ENCODE assay signal across 12 cellular contexts in genomic region chr17:81542431-81543338, GRCh38. TPM values are rescaled to one million over a fixed set of nuclear protein-coding genes. Genes with fewer than 3 reads are reported as not detected.
DNase-seq lines count a peak whose midpoint lies in the region; ATAC-seq, FAIRE-seq and TF ChIP-seq lines count a peak whose summit lies in the region.
"Had no signal": no experiment of that assay in that cellular context is flagged by ENCODE, and none has a peak within 500 bp of the region (broad histone marks: within the 10 kb centered on the region; RNA-seq: fewer than 3 reads in every experiment).

No MANE protein-coding gene starts in this region.

- H3K27ac ChIP-seq in Panc1 (ENCODE audit: low read length) (0 out of 2 replicates have a peak overlapping the region, but pooled peaks have one; percentile 44), kidney (ENCODE audit: low read depth in 2 of 2, low read length in 2 of 2) (no peak overlapping the region)

- no peak for FAIRE-seq in kidney (lab: Jason Lieb, UNC)
- FAIRE-seq: A549 had no signal

- intact Hi-C loops in cardiac septum (cut with DNase I) = no loop called here
- intact Hi-C loops in left cardiac atrium (cut with DNase I) = no loop called here
- intact Hi-C loops in Panc1 (cut with micrococcal nuclease; ENCODE audit: unreplicated experiment) = no loop called here
- intact Hi-C loops in kidney (cut with DNase I) = no loop called here

- no peaks in the 10 kb centered on the region for H3K27me3 ChIP-seq in Panc1 (ENCODE audit: control insufficient read depth, insufficient read depth, low read length)

- ATAC-seq in left cardiac atrium (no peak), Panc1 (no peak), GM18867 (IDR thresholded peaks at IDR 0.05; ENCODE audit: unreplicated experiment) (no peak), HG03460 (IDR thresholded peaks at IDR 0.05; ENCODE audit: unreplicated experiment) (no peak)
- ATAC-seq: A549 had no signal

- H3K36me3 ChIP-seq in Panc1 (ENCODE audit: control insufficient read depth, insufficient read depth, low read length) (peaks cover 9% of the 10 kb centered on the region), kidney (ENCODE audit: control insufficient read depth in 1 of 2, insufficient read depth in 2 of 2, low read length in 2 of 2) (peaks cover 8 to 11% of the 10 kb centered on the region in 2 donors)

- POLR2A ChIA-PET in Panc1 (lab: Charles Lee) = no interaction called here

- H3K9ac ChIP-seq in kidney (ENCODE audit: low read length in 2 of 2) = no peak overlapping the region

- TF ChIP-seq CTCF in Panc1 (IDR thresholded peaks at IDR 0.05) = no peak
- TF ChIP-seq CTCF in kidney (IDR thresholded peaks at IDR 0.05; ENCODE audit: borderline replicate concordance, extremely low read depth, insufficient read depth) = no peak

- H3K9me3 ChIP-seq in Panc1 (ENCODE audit: control insufficient read depth, insufficient read depth, low read depth, low read length) (no peaks in the 10 kb centered on the region), kidney (ENCODE audit: control insufficient read depth in 1 of 2, low read length in 2 of 2) (no peaks in the 10 kb centered on the region)
- H3K9me3 ChIP-seq: A549 had no signal

- H3K4me1 Mint-ChIP-seq in T-helper 2 cell treated with Interferon-gamma antibody and Interleukin-4, amounts not matched to agents 5 μg/mL and 100 μg/mL, for 36 hours (ENCODE audit: low read depth) = no peaks in the 10 kb centered on the region

- in situ Hi-C loops in Panc1 (cut with HindIII; ENCODE audit: low pct_unique_long_range_greater_than_20kb, low sequenced_read_pairs) = no loop called here

- no peaks in the 10 kb centered on the region for H3K9me3 Mint-ChIP-seq in T-helper 2 cell treated with Interferon-gamma antibody and Interleukin-4, amounts not matched to agents 5 μg/mL and 100 μg/mL, for 36 hours

- H3K36me3 Mint-ChIP-seq in T-helper 2 cell treated with Interferon-gamma antibody and Interleukin-4, amounts not matched to agents 5 μg/mL and 100 μg/mL, for 36 hours (ENCODE audit: low read depth) = peaks cover 6% of the 10 kb centered on the region

- CTCF ChIA-PET in Panc1 (lab: Charles Lee) = no interaction called here

- DNase-seq in cardiac septum (ENCODE audit: low spot score) (peak; percentile 63), left cardiac atrium (no peak), Panc1 (ENCODE audit: low read depth, low spot score) (no peak), kidney (peak; percentile 53)
- no peak for DNase-seq in T-helper 2 cell treated with Interferon-gamma antibody and Interleukin-4, amounts not matched to agents 5 μg/mL and 100 μg/mL, for 36 hours (ENCODE audit: low spot score)
- DNase-seq: DMS79, NCI-H1092 treated with DMSO at 0.1 percent for 48 hours, NCI-H2081, OCI-M1 had no signal

- H3K4me3 ChIP-seq in Panc1 (ENCODE audit: low read depth in 2 of 2, low read length in 2 of 2) = no peak overlapping the region
- no peak overlapping the region for H3K4me3 ChIP-seq in kidney (ENCODE audit: low read length in 2 of 2)
- H3K4me3 ChIP-seq: A549 had no signal

- H3K4me1 ChIP-seq in Panc1 (ENCODE audit: control insufficient read depth, insufficient read depth, low read length) = peaks cover 74% of the 10 kb centered on the region
- H3K4me1 ChIP-seq in kidney (ENCODE audit: control insufficient read depth in 1 of 2, insufficient read depth in 1 of 2, low read depth in 1 of 2, low read length in 2 of 2) = peaks cover 0 to under 1% of the 10 kb centered on the region in 2 donors
- H3K4me1 ChIP-seq: A549 had no signal

- no peak overlapping the region for H3K27ac Mint-ChIP-seq in T-helper 2 cell treated with Interferon-gamma antibody and Interleukin-4, amounts not matched to agents 5 μg/mL and 100 μg/mL, for 36 hours

- BruUV-seq in Panc1 (replicated peaks; lab: Mats Ljungman, UMichigan) = no TSS peak

- no peaks in the 10 kb centered on the region for H3K27me3 Mint-ChIP-seq in T-helper 2 cell treated with Interferon-gamma antibody and Interleukin-4, amounts not matched to agents 5 μg/mL and 100 μg/mL, for 36 hours (ENCODE audit: low read depth)

- H3K4me3 Mint-ChIP-seq in T-helper 2 cell treated with Interferon-gamma antibody and Interleukin-4, amounts not matched to agents 5 μg/mL and 100 μg/mL, for 36 hours = no peak overlapping the region

RNA-seq across cellular contexts. Expression of gene FAAP100, which starts 9.5 kb away (rescaled TPM):
- total RNA-seq in cardiac septum (13.6 TPM), left cardiac atrium (10 to 100 TPM; 11.6 to 15.7 TPM), Panc1 (2021; ENCODE audit: unreplicated experiment) (265 TPM), kidney (28.6 TPM)
- 232 TPM for polyA plus RNA-seq in Panc1 (2012; ENCODE audit: insufficient read length)
- polyA plus RNA-seq in kidney (ENCODE audit: insufficient read depth, low read depth, low replicate concordance) = 13.2 TPM

RNA-seq across cellular contexts. Expression of gene FSCN2, which starts 14.5 kb away (rescaled TPM):
- 1.1 TPM for total RNA-seq in cardiac septum
- under 1 TPM; 0.38 to 0.39 TPM for total RNA-seq in left cardiac atrium
- 1.2 TPM for total RNA-seq in Panc1 (2021; ENCODE audit: unreplicated experiment)
- polyA plus RNA-seq in Panc1 (2012; ENCODE audit: insufficient read length) = 9.6 TPM
- total RNA-seq in kidney = 3.8 TPM
- 0.26 TPM for polyA plus RNA-seq in kidney (ENCODE audit: insufficient read depth, low read depth, low replicate concordance)

RNA-seq across cellular contexts. Expression of gene ACTG1, which starts 30.1 kb away (rescaled TPM):
- total RNA-seq in cardiac septum (634 TPM), left cardiac atrium (1,000 to 10,000 TPM in 1 of 2 donors, 100 to 1,000 TPM in 1; 663 to 1,095 TPM), Panc1 (2021; ENCODE audit: unreplicated experiment) (4,502 TPM), kidney (2,632 TPM)
- polyA plus RNA-seq in Panc1 (2012; ENCODE audit: insufficient read length) = 6,760 TPM
- polyA plus RNA-seq in kidney (ENCODE audit: insufficient read depth, low read depth, low replicate concordance) = 1,350 TPM

Comparison
In these comparisons a context has a peak if more than half of its experiments do, and no peak if none do; other contexts are left out.
1. DNase-seq: peak in cardiac septum (single experiment) and kidney (single experiment); none in left cardiac atrium (single experiment), Panc1 (single experiment) and T-helper 2 cell treated with Interferon-gamma antibody and Interleukin-4, amounts not matched to agents 5 μg/mL and 100 μg/mL, for 36 hours (single experiment).